ENCODE assay signal across 8 cellular contexts in genomic region chr21:35051287-35051818, GRCh38. TPM values are rescaled to one million over a fixed set of nuclear protein-coding genes. Genes with fewer than 3 reads are reported as not detected.
DNase-seq lines count a peak whose midpoint lies in the region; ATAC-seq, FAIRE-seq and TF ChIP-seq lines count a peak whose summit lies in the region.

No MANE protein-coding gene starts in this region.

- whole genome bisulfite sequencing in prostate gland: 66% methylated on average over 12 of the region's 12 CpGs

- H3K36me3 Mint-ChIP-seq in glutamatergic neuron (ENCODE audit: unreplicated experiment): no peaks in the 10 kb centered on the region

- FAIRE-seq in urothelium cell line (lab: Jason Lieb, UNC): no peak

- ATAC-seq in HG02678 (IDR thresholded peaks at IDR 0.05; ENCODE audit: unreplicated experiment) (peak; percentile 28), HG03139 (IDR thresholded peaks at IDR 0.05; ENCODE audit: unreplicated experiment) (no peak)

- peaks cover 39 to 58% (median 43%) of the 10 kb centered on the region in 10 experiments for H3K4me1 ChIP-seq in BLaER1 treated with 17β-estradiol and CSF1 and Interleukin-3, amounts not matched to agents 10 nM and 100 nM
- peaks cover 3% of the 10 kb centered on the region for H3K4me1 ChIP-seq in prostate gland (replicated peaks)

- no peak for TF ChIP-seq POLR2A in prostate gland (IDR thresholded peaks at IDR 0.05)

- H4K20me1 ChIP-seq in BLaER1 treated with 17β-estradiol and CSF1 and Interleukin-3, amounts not matched to agents 10 nM and 100 nM: peaks cover 0 to 9% (median 0%) of the 10 kb centered on the region in 11 experiments; a peak in 3 of 22 replicates

- H3K9ac ChIP-seq in BLaER1 treated with 17β-estradiol and CSF1 and Interleukin-3, amounts not matched to agents 10 nM and 100 nM: peak overlapping the region; percentile 14 to 98 (median 89); a peak in 20 of 22 replicates

- peak overlapping the region; percentile 17 to 98 (median 91); a peak in 21 of 22 replicates for H3K27ac ChIP-seq in BLaER1 treated with 17β-estradiol and CSF1 and Interleukin-3, amounts not matched to agents 10 nM and 100 nM
- no peak overlapping the region for H3K27ac ChIP-seq in prostate gland

- peaks cover 5% of the 10 kb centered on the region for H3K9me3 Mint-ChIP-seq in glutamatergic neuron (ENCODE audit: unreplicated experiment)

- intact Hi-C loops in prostate gland (cut with DNase I): loop anchor here (5.0 to 10.0 kb wide), 3 partner anchors 159 to 353 kb away; no protein-coding TSS in a partner anchor

- no peak overlapping the region for H3K4me3 Mint-ChIP-seq in glutamatergic neuron (ENCODE audit: unreplicated experiment)

- H3K27me3 ChIP-seq in BLaER1 treated with 17β-estradiol and CSF1 and Interleukin-3, amounts not matched to agents 10 nM and 100 nM: peaks cover 0 to 7% (median 0%) of the 10 kb centered on the region in 11 experiments; a peak in 1 of 22 replicates
- H3K27me3 ChIP-seq in prostate gland (replicated peaks; ENCODE audit: insufficient read depth): no peaks in the 10 kb centered on the region

- H3K27ac Mint-ChIP-seq in glutamatergic neuron (ENCODE audit: unreplicated experiment): peak overlapping the region; percentile 73

- H3K27me3 Mint-ChIP-seq in glutamatergic neuron (ENCODE audit: unreplicated experiment): peaks cover 2% of the 10 kb centered on the region

- H3K9me3 ChIP-seq in BLaER1 treated with 17β-estradiol and CSF1 and Interleukin-3, amounts not matched to agents 10 nM and 100 nM (replicated peaks in 1 of 11): no peaks in the 10 kb centered on the region
- no peaks in the 10 kb centered on the region for H3K9me3 ChIP-seq in prostate gland

- H3K4me3 ChIP-seq in BLaER1 treated with 17β-estradiol and CSF1 and Interleukin-3, amounts not matched to agents 10 nM and 100 nM: peak overlapping the region in 3 of 10 experiments; percentile 15 to 97 (median 91); a peak in 1 of 20 replicates
- no peak overlapping the region for H3K4me3 ChIP-seq in prostate gland

- DNase-seq in RPMI7951 (ENCODE audit: low read depth) (peak; percentile 96), activated gamma-delta T cell (lab: John Stamatoyannopoulos, UW) (peak; percentile 64), glutamatergic neuron (peak; percentile 74), prostate gland (ENCODE audit: low spot score) (peak; percentile 20), urothelium cell line (ENCODE audit: low spot score) (peak; percentile 82)

- peak overlapping the region; percentile 81 to 99 (median 96) for H3K4me2 ChIP-seq in BLaER1 treated with 17β-estradiol and CSF1 and Interleukin-3, amounts not matched to agents 10 nM and 100 nM

- TF ChIP-seq CTCF in glutamatergic neuron (IDR thresholded peaks at IDR 0.05; ENCODE audit: partially characterized antibody, unreplicated experiment) (peak; percentile 39), prostate gland (IDR thresholded peaks at IDR 0.05) (peak in 2 of 4 experiments; percentile 26 to 27)

- H3K36me3 ChIP-seq in BLaER1 treated with 17β-estradiol and CSF1 and Interleukin-3, amounts not matched to agents 10 nM and 100 nM: peaks cover 0 to 8% (median 0%) of the 10 kb centered on the region in 11 experiments; a peak in 5 of 22 replicates
- H3K36me3 ChIP-seq in prostate gland: no peaks in the 10 kb centered on the region

- peaks cover 50% of the 10 kb centered on the region for H3K4me1 Mint-ChIP-seq in glutamatergic neuron (ENCODE audit: low read depth, unreplicated experiment)

RNA-seq across cellular contexts. Expression of gene RUNX1, which starts 2.3 kb away (rescaled TPM):
- total RNA-seq in RPMI7951 (2014; rRNA removed; shearing (Covaris generic)): 6.5 and 13.8 TPM in 2 replicates
- 0.47 TPM for total RNA-seq in glutamatergic neuron (ENCODE audit: unreplicated experiment)
- 10 to 100 TPM; 23.0 to 25.8 TPM for total RNA-seq in prostate gland

Comparison
In these comparisons a context has a peak if more than half of its experiments do, and no peak if none do; other contexts are left out.
1. H3K27ac ChIP-seq: peak in BLaER1 treated with 17β-estradiol and CSF1 and Interleukin-3, amounts not matched to agents 10 nM and 100 nM (11 of 11); none in prostate gland (0 of 2).
2. DNase-seq: peak in every context shown above with its lines; median percentile 96 in RPMI7951; 82 in urothelium cell line; 74 in glutamatergic neuron; 64 in activated gamma-delta T cell; 20 in prostate gland.